Comparison of ENCODE assay signal across 24 cellular contexts in genomic region chr9:20215552-20215951, GRCh38.
DNase-seq lines count a peak whose midpoint lies in the region; TF ChIP-seq lines count a peak whose summit lies in the region.
"Had no signal": no experiment of that assay in that cellular context is flagged by ENCODE, and none has a peak within 500 bp of the region (broad histone marks: within the 10 kb centered on the region; RNA-seq: fewer than 3 reads in every experiment).

No MANE protein-coding gene starts in this region.

- WGBS in mammary epithelial cell (ENCODE audit: low coverage, missing lambda C conversion rate): 92% methylated on average over 2 of the region's 2 CpGs
- WGBS in smooth muscle cell (ENCODE audit: low lambda C conversion rate): 29% methylated on average over 2 of the region's 2 CpGs
- no CpG with 5 or more reads among the region's 2 CpGs for WGBS in H9 (ENCODE audit: extremely low coverage, insufficient read length, low lambda C conversion rate)

- dilution Hi-C loops in mammary epithelial cell (cut with HindIII; ENCODE audit: low sequenced_read_pairs): no loop called here

- H3K9me3 Mint-ChIP-seq in MCF 10A (ENCODE audit: unreplicated experiment) (no peaks in the 10 kb centered on the region), mesothelial cell of epicardium (no peaks in the 10 kb centered on the region), H9 (no peaks in the 10 kb centered on the region)
- H3K9me3 Mint-ChIP-seq: CD4-positive, alpha-beta T cell; CD8-positive, alpha-beta memory T cell; GM23338; HFFc6 had no signal

- no peaks in the 10 kb centered on the region for H3K36me3 Mint-ChIP-seq in MCF 10A (ENCODE audit: insufficient read depth, unreplicated experiment)
- H3K36me3 Mint-ChIP-seq in mesothelial cell of epicardium: no peaks in the 10 kb centered on the region
- H3K36me3 Mint-ChIP-seq in H9 (ENCODE audit: insufficient read depth in 1 of 3, low read depth in 3 of 3): no peaks in the 10 kb centered on the region
- H3K36me3 Mint-ChIP-seq: CD14-positive monocyte; CD8-positive, alpha-beta memory T cell had no signal

- H3K4me3 ChIP-seq in mammary epithelial cell (replicated peaks in 1 of 3; ENCODE audit: insufficient read depth in 1 of 3, low read depth in 2 of 3, low read length in 3 of 3) (no peak overlapping the region), smooth muscle cell (no peak overlapping the region)
- H3K4me3 ChIP-seq: A549; BLaER1 treated with 17β-estradiol and CSF1 and Interleukin-3, amounts not matched to agents 10 nM and 100 nM; GM12878; GM23338; HAP-1 had no signal

- no peak for TF ChIP-seq CTCF in mammary epithelial cell (conservative IDR thresholded peaks at IDR 0.05 in 1 of 2, IDR thresholded peaks at IDR 0.05 in 1 of 2; ENCODE audit: extremely low read depth in 1 of 2, insufficient read depth in 1 of 2, low read depth in 1 of 2, low read length in 2 of 2)
- TF ChIP-seq CTCF in MCF 10A (IDR thresholded peaks at IDR 0.05; ENCODE audit: unreplicated experiment): no peak
- TF ChIP-seq CTCF in smooth muscle cell (IDR thresholded peaks at IDR 0.05; ENCODE audit: borderline replicate concordance, insufficient read depth, poor library complexity, severe bottlenecking): no peak
- TF ChIP-seq CTCF in mesothelial cell of epicardium (IDR thresholded peaks at IDR 0.05; ENCODE audit: unreplicated experiment): no peak
- no peak for TF ChIP-seq CTCF in H9 (conservative IDR thresholded peaks at IDR 0.05)

- CTCF ChIA-PET in mammary epithelial cell (lab: Charles Lee; ENCODE audit: low non-redundant PET) (no interaction called here), MCF 10A (lab: Yijun Ruan, JAX) (interaction anchor here (1.2 kb wide), 1 partner anchor 35 kb away, joined by 4 read pairs; no protein-coding TSS in a partner anchor)

- no peak overlapping the region for H3K23ac ChIP-seq in H9 (ENCODE audit: insufficient read length, low read depth, low read length)

- no peaks in the 10 kb centered on the region for H3F3A ChIP-seq in smooth muscle cell (ENCODE audit: low read depth)

- in situ Hi-C loops in mammary epithelial cell (cut with MboI; ENCODE audit: low sequenced_read_pairs in 2 of 2): no loop called here

- no peak overlapping the region for H2BK20ac ChIP-seq in H9 (ENCODE audit: low read depth, low read length, poor library complexity, severe bottlenecking)

- no peaks in the 10 kb centered on the region for H3K36me3 ChIP-seq in mammary epithelial cell (ENCODE audit: insufficient read depth, low read length)
- H3K36me3 ChIP-seq in smooth muscle cell (ENCODE audit: low read depth): no peaks in the 10 kb centered on the region
- H3K36me3 ChIP-seq: BE2C; BLaER1 treated with 17β-estradiol and CSF1 and Interleukin-3, amounts not matched to agents 10 nM and 100 nM; HAP-1 had no signal

- DNase-seq in mammary epithelial cell (no peak), MCF 10A (ENCODE audit: unreplicated experiment) (no peak), OCI-M1 (lab: John Stamatoyannopoulos, UW) (peak; percentile 44), islet precursor cell (peak; percentile 76), smooth muscle cell (lab: John Stamatoyannopoulos, UW; ENCODE audit: unreplicated experiment) (no peak), mesothelial cell of epicardium (ENCODE audit: low spot score in 2 of 2, unreplicated experiment in 2 of 2) (no peak), H9 (no peak)
- DNase-seq: 8988T; ACHN; AML-193; BE2C; CD4-positive, alpha-beta T cell; CD8-positive, alpha-beta memory T cell; DMS 273 treated with DMSO at 0.1 percent for 48 hours; DMS79; EL; GDM1; HFFc6 had no signal

- H3K56ac ChIP-seq in H9 (ENCODE audit: insufficient read length, low read depth, low read length): no peak overlapping the region

- H3K27me3 Mint-ChIP-seq in MCF 10A (ENCODE audit: insufficient read depth, unreplicated experiment) (no peaks in the 10 kb centered on the region), mesothelial cell of epicardium (ENCODE audit: low read depth) (no peaks in the 10 kb centered on the region), H9 (ENCODE audit: low read depth) (no peaks in the 10 kb centered on the region)
- H3K27me3 Mint-ChIP-seq: CD4-positive, alpha-beta T cell; CD8-positive, alpha-beta memory T cell had no signal

- POLR2A ChIA-PET in MCF 10A (lab: Yijun Ruan, JAX): no interaction called here

- BruUV-seq in mammary epithelial cell (replicated peaks; lab: Mats Ljungman, UMichigan) (no TSS peak), MCF 10A (replicated peaks; lab: Mats Ljungman, UMichigan) (no TSS peak)

- H4K8ac ChIP-seq in H9 (replicated peaks; ENCODE audit: insufficient read length, low read depth, low read length): no peak overlapping the region

- H3K27ac Mint-ChIP-seq in MCF 10A (ENCODE audit: low read depth, unreplicated experiment): no peak overlapping the region
- H3K27ac Mint-ChIP-seq in mesothelial cell of epicardium: no peak overlapping the region
- H3K27ac Mint-ChIP-seq in H9: peak overlapping the region in 1 of 3 experiments; percentile 63; a peak in 1 of 7 replicates
- H3K27ac Mint-ChIP-seq: CD14-positive monocyte; CD4-positive, alpha-beta T cell; GM23338; HFFc6 had no signal

- H3K23me2 ChIP-seq in H9 (ENCODE audit: insufficient read length, low read depth, low read length, poor library complexity, severe bottlenecking): no peaks in the 10 kb centered on the region

- H3K27me3 ChIP-seq in mammary epithelial cell (ENCODE audit: insufficient read depth, low read length): no peaks in the 10 kb centered on the region
- H3K27me3 ChIP-seq in smooth muscle cell (ENCODE audit: low read depth): no peaks in the 10 kb centered on the region
- H3K27me3 ChIP-seq in H9 (ENCODE audit: insufficient read depth, low read length): no peaks in the 10 kb centered on the region
- H3K27me3 ChIP-seq: BE2C; BLaER1 treated with 17β-estradiol and CSF1 and Interleukin-3, amounts not matched to agents 10 nM and 100 nM had no signal

- no peak overlapping the region for H4K91ac ChIP-seq in H9 (ENCODE audit: insufficient read length, low read depth, low read length)

- no peak overlapping the region for H2BK15ac ChIP-seq in H9 (ENCODE audit: low read depth, low read length)

- peaks cover 7% of the 10 kb centered on the region for H3K4me1 Mint-ChIP-seq in MCF 10A (ENCODE audit: insufficient read depth, unreplicated experiment)
- H3K4me1 Mint-ChIP-seq in mesothelial cell of epicardium: peaks cover 3% of the 10 kb centered on the region
- no peaks in the 10 kb centered on the region for H3K4me1 Mint-ChIP-seq in H9
- H3K4me1 Mint-ChIP-seq: CD14-positive monocyte, GM23338 had no signal

- no peak overlapping the region for H4K5ac ChIP-seq in H9 (ENCODE audit: insufficient read length, low read depth, low read length)

- intact Hi-C loops in mammary epithelial cell (cut with micrococcal nuclease) (no loop called here), MCF 10A (cut with micrococcal nuclease) (no loop called here)

- no peaks in the 10 kb centered on the region for H3K79me1 ChIP-seq in H9 (ENCODE audit: insufficient read depth, low read depth, low read length, poor library complexity, severe bottlenecking)

- H2BK5ac ChIP-seq in H9 (ENCODE audit: insufficient read length, low read length): no peak overlapping the region

- H3K27ac ChIP-seq in mammary epithelial cell (ENCODE audit: insufficient read depth, low read depth, low read length): no peak overlapping the region
- H3K27ac ChIP-seq in smooth muscle cell (ENCODE audit: low read depth): peak overlapping the region; percentile 23
- no peak overlapping the region for H3K27ac ChIP-seq in H9 (ENCODE audit: insufficient read length, low read depth, low read length)
- H3K27ac ChIP-seq: A549; BLaER1 treated with 17β-estradiol and CSF1 and Interleukin-3, amounts not matched to agents 10 nM and 100 nM had no signal

- no peaks in the 10 kb centered on the region for H3K9me3 ChIP-seq in mammary epithelial cell (replicated peaks; ENCODE audit: insufficient read depth, low read length)
- H3K9me3 ChIP-seq in smooth muscle cell (replicated peaks; ENCODE audit: low read depth): no peaks in the 10 kb centered on the region
- no peaks in the 10 kb centered on the region for H3K9me3 ChIP-seq in H9 (ENCODE audit: control insufficient read depth, low read depth, low read length)
- H3K9me3 ChIP-seq: A549; BE2C; BLaER1 treated with 17β-estradiol and CSF1 and Interleukin-3, amounts not matched to agents 10 nM and 100 nM; HAP-1 had no signal

- H4K20me1 ChIP-seq in mammary epithelial cell (ENCODE audit: insufficient read depth, low read length) (no peaks in the 10 kb centered on the region), smooth muscle cell (ENCODE audit: low read depth) (no peaks in the 10 kb centered on the region), H9 (ENCODE audit: control insufficient read depth, insufficient read depth, insufficient read length) (no peaks in the 10 kb centered on the region)
- H4K20me1 ChIP-seq: BLaER1 treated with 17β-estradiol and CSF1 and Interleukin-3, amounts not matched to agents 10 nM and 100 nM had no signal

- H3K4ac ChIP-seq in H9 (ENCODE audit: low read depth, low read length): no peak overlapping the region

- H3K4me1 ChIP-seq in mammary epithelial cell (ENCODE audit: insufficient read depth, low read length) (peaks cover 13% of the 10 kb centered on the region), smooth muscle cell (ENCODE audit: low read depth) (peaks cover 4% of the 10 kb centered on the region), H9 (ENCODE audit: insufficient read depth, low read length) (no peaks in the 10 kb centered on the region)
- H3K4me1 ChIP-seq: A549; BE2C; BLaER1 treated with 17β-estradiol and CSF1 and Interleukin-3, amounts not matched to agents 10 nM and 100 nM; HAP-1 had no signal

- no peak overlapping the region for H2AK5ac ChIP-seq in H9 (ENCODE audit: insufficient read length, low read length)

- H3T11ph ChIP-seq in H9 (ENCODE audit: low read length): no peak overlapping the region

- H3K18ac ChIP-seq in H9 (ENCODE audit: insufficient read length, low read depth, low read length): no peak overlapping the region

- H2BK120ac ChIP-seq in H9 (ENCODE audit: low read depth, low read length, poor library complexity, severe bottlenecking): no peak overlapping the region

- H2AFZ ChIP-seq in mammary epithelial cell (ENCODE audit: low read depth, low read length) (peak overlapping the region; percentile 27), smooth muscle cell (ENCODE audit: low read depth) (no peak overlapping the region), H9 (ENCODE audit: low read length) (no peak overlapping the region)
- H2AFZ ChIP-seq: GM23338 had no signal

- H3K9ac ChIP-seq in mammary epithelial cell (ENCODE audit: insufficient read depth, low read length) (no peak overlapping the region), smooth muscle cell (ENCODE audit: low read depth) (no peak overlapping the region), H9 (ENCODE audit: extremely low read depth, insufficient read length, low read length) (no peak overlapping the region)
- H3K9ac ChIP-seq: BLaER1 treated with 17β-estradiol and CSF1 and Interleukin-3, amounts not matched to agents 10 nM and 100 nM had no signal

- no peak overlapping the region for H3K14ac ChIP-seq in H9 (ENCODE audit: insufficient read depth, low read length)

- H2BK12ac ChIP-seq in H9 (ENCODE audit: insufficient read length, low read depth, low read length): no peak overlapping the region

- H3K4me2 ChIP-seq in mammary epithelial cell (ENCODE audit: insufficient read depth, low read depth, low read length): no peak overlapping the region
- H3K4me2 ChIP-seq in smooth muscle cell: no peak overlapping the region
- H3K4me2 ChIP-seq in H9 (ENCODE audit: insufficient read depth, insufficient read length, low read length): no peak overlapping the region
- H3K4me2 ChIP-seq: A549; BLaER1 treated with 17β-estradiol and CSF1 and Interleukin-3, amounts not matched to agents 10 nM and 100 nM; GM23338 had no signal

- H3K4me3 Mint-ChIP-seq in MCF 10A (ENCODE audit: unreplicated experiment) (no peak overlapping the region), mesothelial cell of epicardium (no peak overlapping the region), H9 (no peak overlapping the region)
- H3K4me3 Mint-ChIP-seq: CD14-positive monocyte; CD4-positive, alpha-beta T cell; CD8-positive, alpha-beta memory T cell; GM23338; HFFc6 had no signal

- no peaks in the 10 kb centered on the region for H3K79me2 ChIP-seq in mammary epithelial cell (ENCODE audit: insufficient read depth, low read length)
- H3K79me2 ChIP-seq in smooth muscle cell (ENCODE audit: low read depth): no peaks in the 10 kb centered on the region
- H3K79me2 ChIP-seq in H9 (ENCODE audit: insufficient read depth, low read length): no peaks in the 10 kb centered on the region

Comparison
In these comparisons a context has a peak if more than half of its experiments do, and no peak if none do; other contexts are left out.
1. DNase-seq: peak in OCI-M1 (single experiment) and islet precursor cell (single experiment); none in mammary epithelial cell (single experiment), MCF 10A (single experiment), smooth muscle cell (single experiment), mesothelial cell of epicardium (0 of 2) and H9 (single experiment).